ENCODE assay signal across 1 cellular context in the genomic region with DNA sequence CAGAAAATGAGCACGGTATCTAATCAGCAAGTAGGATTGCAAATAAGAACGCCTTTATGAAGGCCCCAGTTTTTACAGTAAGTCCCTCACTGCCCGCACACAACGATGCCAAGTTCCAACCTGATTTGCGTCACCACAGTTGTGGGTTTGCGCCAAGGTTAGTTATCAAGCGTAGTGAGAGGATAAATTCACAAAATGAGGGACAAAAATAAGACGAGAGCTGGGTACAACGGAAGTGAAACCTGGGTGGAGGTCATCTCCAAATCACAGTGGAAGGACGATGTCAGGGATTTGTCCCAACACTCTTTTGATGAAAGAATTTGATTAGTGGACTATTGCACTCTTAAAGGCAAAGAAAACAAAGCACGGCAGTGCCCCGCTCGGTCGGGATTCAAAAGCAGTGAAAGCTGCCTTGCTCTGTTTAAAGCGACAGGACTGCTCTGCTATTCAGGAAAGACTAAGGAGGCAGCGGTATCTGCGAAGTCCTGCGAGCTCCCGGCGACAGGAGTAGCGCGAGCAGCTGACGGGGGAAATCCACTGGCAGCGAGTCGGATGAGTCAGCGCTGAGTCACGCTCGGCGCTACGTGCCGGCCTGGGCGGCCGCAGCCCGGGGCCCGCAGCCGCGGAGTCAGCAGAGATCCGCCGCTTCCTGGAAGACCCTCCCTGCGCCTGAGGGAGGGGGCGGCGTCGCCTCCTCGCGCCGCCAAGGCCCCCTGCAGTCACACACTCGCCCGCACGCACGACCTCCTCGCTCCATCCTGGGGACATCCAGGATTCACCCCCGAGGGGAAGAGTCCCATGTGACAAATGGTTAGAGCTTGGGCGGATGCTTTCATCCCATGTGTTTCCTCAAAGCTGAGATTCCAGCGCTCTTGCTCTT.
TF ChIP-seq lines count a peak whose summit lies in the region.

No MANE protein-coding gene starts in this region.

TF ChIP-seq in HEK293, 187 proteins besides CTCF, POLR2A, EP300 and RAD21 (continued from another document and continues in another):
- TF ChIP-seq ZNF518A (tag by site-specific recombination; conservative IDR thresholded peaks at IDR 0.05; ENCODE audit: low read depth) (no peak; the same call in 1 of the 2 replicates), ZNF112 (tag by site-specific recombination; IDR thresholded peaks at IDR 0.05) (no peak), ZSCAN16 (tag by site-specific recombination; IDR thresholded peaks at IDR 0.05) (no peak), KLF16 (tag by site-specific recombination; IDR thresholded peaks at IDR 0.05) (no peak; the same call in 1 of the 2 replicates), ZNF266 (tag by site-specific recombination; IDR thresholded peaks at IDR 0.05; ENCODE audit: low read depth) (no peak), GLIS2 (tag by site-specific recombination; IDR thresholded peaks at IDR 0.05) (peak; percentile 99), INSM2 (tag by site-specific recombination; IDR thresholded peaks at IDR 0.05) (peak; percentile 87), ZNF404 (tag by site-specific recombination; IDR thresholded peaks at IDR 0.05) (no peak), ZNF596 (tag by site-specific recombination; IDR thresholded peaks at IDR 0.05) (peak; percentile 68; the same call in 1 of the 2 replicates), ZNF292 (tag by site-specific recombination; IDR thresholded peaks at IDR 0.05; ENCODE audit: borderline replicate concordance, low read depth) (no peak), ZNF610 (tag by site-specific recombination; IDR thresholded peaks at IDR 0.05; ENCODE audit: borderline replicate concordance) (peak; percentile 92), ZIC2 (tag by site-specific recombination; IDR thresholded peaks at IDR 0.05) (peak; percentile 92), ZNF555 (tag by site-specific recombination; conservative IDR thresholded peaks at IDR 0.05) (no peak), ZXDB (tag by site-specific recombination; IDR thresholded peaks at IDR 0.05) (peak; percentile 91), ZNF223 (tag by site-specific recombination; IDR thresholded peaks at IDR 0.05) (no peak), ZNF169 (tag by site-specific recombination; IDR thresholded peaks at IDR 0.05) (no peak), ZNF184 (tag by site-specific recombination; IDR thresholded peaks at IDR 0.05) (peak; percentile 88), ZNF830 (tag by site-specific recombination; IDR thresholded peaks at IDR 0.05; ENCODE audit: low read depth) (no peak), ZSCAN4 (tag by site-specific recombination; IDR thresholded peaks at IDR 0.05) (peak; percentile 30; the same call in 1 of the 2 replicates), TCF7L2 (IDR thresholded peaks at IDR 0.05; ENCODE audit: borderline replicate concordance, low read depth, low read length) (peak; percentile 91), ZNF350 (tag by site-specific recombination; IDR thresholded peaks at IDR 0.05) (no peak), ZNF501 (tag by site-specific recombination; IDR thresholded peaks at IDR 0.05) (peak; percentile 94), ZNF211 (tag by site-specific recombination; IDR thresholded peaks at IDR 0.05; ENCODE audit: low read depth) (no peak), HOXC10 (CRISPR knock-in tag; IDR thresholded peaks at IDR 0.05) (no peak), ZNF280D (tag by site-specific recombination; IDR thresholded peaks at IDR 0.05) (no peak)
- TF ChIP-seq, protein P1, sequence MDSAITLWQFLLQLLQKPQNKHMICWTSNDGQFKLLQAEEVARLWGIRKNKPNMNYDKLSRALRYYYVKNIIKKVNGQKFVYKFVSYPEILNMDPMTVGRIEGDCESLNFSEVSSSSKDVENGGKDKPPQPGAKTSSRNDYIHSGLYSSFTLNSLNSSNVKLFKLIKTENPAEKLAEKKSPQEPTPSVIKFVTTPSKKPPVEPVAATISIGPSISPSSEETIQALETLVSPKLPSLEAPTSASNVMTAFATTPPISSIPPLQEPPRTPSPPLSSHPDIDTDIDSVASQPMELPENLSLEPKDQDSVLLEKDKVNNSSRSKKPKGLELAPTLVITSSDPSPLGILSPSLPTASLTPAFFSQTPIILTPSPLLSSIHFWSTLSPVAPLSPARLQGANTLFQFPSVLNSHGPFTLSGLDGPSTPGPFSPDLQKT (IDR thresholded peaks at IDR 0.05; ENCODE audit: borderline replicate concordance, low read depth, low read length): no peak
- TF ChIP-seq, protein P2, sequence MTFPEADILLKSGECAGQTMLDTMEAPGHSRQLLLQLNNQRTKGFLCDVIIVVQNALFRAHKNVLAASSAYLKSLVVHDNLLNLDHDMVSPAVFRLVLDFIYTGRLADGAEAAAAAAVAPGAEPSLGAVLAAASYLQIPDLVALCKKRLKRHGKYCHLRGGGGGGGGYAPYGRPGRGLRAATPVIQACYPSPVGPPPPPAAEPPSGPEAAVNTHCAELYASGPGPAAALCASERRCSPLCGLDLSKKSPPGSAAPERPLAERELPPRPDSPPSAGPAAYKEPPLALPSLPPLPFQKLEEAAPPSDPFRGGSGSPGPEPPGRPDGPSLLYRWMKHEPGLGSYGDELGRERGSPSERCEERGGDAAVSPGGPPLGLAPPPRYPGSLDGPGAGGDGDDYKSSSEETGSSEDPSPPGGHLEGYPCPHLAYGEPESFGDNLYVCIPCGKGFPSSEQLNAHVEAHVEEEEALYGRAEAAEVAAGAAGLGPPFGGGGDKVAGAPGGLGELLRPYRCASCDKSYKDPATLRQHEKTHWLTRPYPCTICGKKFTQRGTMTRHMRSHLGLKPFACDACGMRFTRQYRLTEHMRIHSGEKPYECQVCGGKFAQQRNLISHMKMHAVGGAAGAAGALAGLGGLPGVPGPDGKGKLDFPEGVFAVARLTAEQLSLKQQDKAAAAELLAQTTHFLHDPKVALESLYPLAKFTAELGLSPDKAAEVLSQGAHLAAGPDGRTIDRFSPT (tag by site-specific recombination; IDR thresholded peaks at IDR 0.05): no peak
- TF ChIP-seq, protein P3, sequence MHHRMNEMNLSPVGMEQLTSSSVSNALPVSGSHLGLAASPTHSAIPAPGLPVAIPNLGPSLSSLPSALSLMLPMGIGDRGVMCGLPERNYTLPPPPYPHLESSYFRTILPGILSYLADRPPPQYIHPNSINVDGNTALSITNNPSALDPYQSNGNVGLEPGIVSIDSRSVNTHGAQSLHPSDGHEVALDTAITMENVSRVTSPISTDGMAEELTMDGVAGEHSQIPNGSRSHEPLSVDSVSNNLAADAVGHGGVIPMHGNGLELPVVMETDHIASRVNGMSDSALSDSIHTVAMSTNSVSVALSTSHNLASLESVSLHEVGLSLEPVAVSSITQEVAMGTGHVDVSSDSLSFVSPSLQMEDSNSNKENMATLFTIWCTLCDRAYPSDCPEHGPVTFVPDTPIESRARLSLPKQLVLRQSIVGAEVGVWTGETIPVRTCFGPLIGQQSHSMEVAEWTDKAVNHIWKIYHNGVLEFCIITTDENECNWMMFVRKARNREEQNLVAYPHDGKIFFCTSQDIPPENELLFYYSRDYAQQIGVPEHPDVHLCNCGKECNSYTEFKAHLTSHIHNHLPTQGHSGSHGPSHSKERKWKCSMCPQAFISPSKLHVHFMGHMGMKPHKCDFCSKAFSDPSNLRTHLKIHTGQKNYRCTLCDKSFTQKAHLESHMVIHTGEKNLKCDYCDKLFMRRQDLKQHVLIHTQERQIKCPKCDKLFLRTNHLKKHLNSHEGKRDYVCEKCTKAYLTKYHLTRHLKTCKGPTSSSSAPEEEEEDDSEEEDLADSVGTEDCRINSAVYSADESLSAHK (tag by site-specific recombination; IDR thresholded peaks at IDR 0.05): peak; percentile 59
- TF ChIP-seq, protein P4, sequence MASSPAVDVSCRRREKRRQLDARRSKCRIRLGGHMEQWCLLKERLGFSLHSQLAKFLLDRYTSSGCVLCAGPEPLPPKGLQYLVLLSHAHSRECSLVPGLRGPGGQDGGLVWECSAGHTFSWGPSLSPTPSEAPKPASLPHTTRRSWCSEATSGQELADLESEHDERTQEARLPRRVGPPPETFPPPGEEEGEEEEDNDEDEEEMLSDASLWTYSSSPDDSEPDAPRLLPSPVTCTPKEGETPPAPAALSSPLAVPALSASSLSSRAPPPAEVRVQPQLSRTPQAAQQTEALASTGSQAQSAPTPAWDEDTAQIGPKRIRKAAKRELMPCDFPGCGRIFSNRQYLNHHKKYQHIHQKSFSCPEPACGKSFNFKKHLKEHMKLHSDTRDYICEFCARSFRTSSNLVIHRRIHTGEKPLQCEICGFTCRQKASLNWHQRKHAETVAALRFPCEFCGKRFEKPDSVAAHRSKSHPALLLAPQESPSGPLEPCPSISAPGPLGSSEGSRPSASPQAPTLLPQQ (tag by site-specific recombination; IDR thresholded peaks at IDR 0.05): peak; percentile 94
- TF ChIP-seq, protein P5, sequence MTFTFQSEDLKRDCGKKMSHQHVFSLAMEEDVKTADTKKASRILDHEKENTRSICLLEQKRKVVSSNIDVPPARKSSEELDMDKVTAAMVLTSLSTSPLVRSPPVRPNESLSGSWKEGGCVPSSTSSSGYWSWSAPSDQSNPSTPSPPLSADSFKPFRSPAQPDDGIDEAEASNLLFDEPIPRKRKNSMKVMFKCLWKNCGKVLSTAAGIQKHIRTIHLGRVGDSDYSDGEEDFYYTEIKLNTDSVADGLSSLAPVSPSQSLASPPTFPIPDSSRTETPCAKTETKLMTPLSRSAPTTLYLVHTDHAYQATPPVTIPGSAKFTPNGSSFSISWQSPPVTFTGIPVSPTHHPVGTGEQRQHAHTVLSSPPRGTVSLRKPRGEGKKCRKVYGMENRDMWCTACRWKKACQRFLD (tag by site-specific recombination; IDR thresholded peaks at IDR 0.05): no peak
